23 cellular contexts compared by ENCODE assay signal in the genomic region with DNA sequence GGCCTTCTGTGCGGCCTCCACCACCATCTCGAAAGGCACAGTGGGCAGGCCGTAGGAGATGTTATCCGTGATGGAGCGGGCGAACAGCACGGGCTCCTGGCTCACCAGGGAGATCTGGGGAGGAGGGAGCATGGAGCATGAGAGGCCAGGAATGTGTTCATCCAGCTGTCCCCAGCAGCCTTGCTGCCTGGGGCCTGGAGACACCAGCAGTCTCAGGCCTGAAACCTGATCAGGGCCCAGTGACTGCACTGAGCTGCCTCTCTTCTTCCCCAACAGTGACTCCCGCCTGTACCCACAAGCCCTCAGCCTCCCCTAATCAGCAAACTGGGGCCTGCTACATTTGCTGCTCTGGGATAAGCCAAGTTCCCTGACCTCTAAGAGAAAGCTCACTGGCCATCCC. TPM values are rescaled to one million over a fixed set of nuclear protein-coding genes. Genes with fewer than 3 reads are reported as not detected.
DNase-seq lines count a peak whose midpoint lies in the region; ATAC-seq, FAIRE-seq and TF ChIP-seq lines count a peak whose summit lies in the region.
"Had no signal": no experiment of that assay in that cellular context is flagged by ENCODE, and none has a peak within 500 bp of the region (broad histone marks: within the 10 kb centered on the region; RNA-seq: fewer than 3 reads in every experiment).

No MANE protein-coding gene starts in this region.

- peak overlapping the region; percentile 19 for H3K9ac ChIP-seq in HUES6 (ENCODE audit: low read length)
- no peak overlapping the region for H3K9ac ChIP-seq in GM12878 (ENCODE audit: control insufficient read depth, insufficient read depth, low read length)

- H3K27ac Mint-ChIP-seq in neural crest cell (ENCODE audit: unreplicated experiment), result peak overlapping the region; percentile 90
- H3K27ac Mint-ChIP-seq: activated CD8-positive, alpha-beta memory T cell treated with anti-CD3 and anti-CD28 coated beads, Interleukin-2, amount 10 ng/mL, durations not matched to agents 7 days and 5 days; activated naive CD4-positive, alpha-beta T cell treated with anti-CD3 and anti-CD28 coated beads, Interleukin-2, amount 10 ng/mL, durations not matched to agents 7 days and 5 days had no signal

- no peaks in the 10 kb centered on the region for H4K20me1 ChIP-seq in GM12878 (ENCODE audit: control insufficient read depth, insufficient read depth)

- CTCF ChIA-PET in GM12878 (lab: Yijun Ruan, JAX), result interaction anchor here (0.6 to 1.4 kb wide), 4 partner anchors 11 to 505 kb away, joined by 3 to 5 read pairs (median 4); no protein-coding TSS in a partner anchor

- POLR2A ChIA-PET in GM12878 (lab: Charles Lee), result interaction anchor here (0.6 to 1.0 kb wide), 2 partner anchors 43 to 125 kb away, joined by 3 read pairs; no protein-coding TSS in a partner anchor

- H3K9me3 ChIP-seq in HUES6 (ENCODE audit: control insufficient read depth, insufficient read depth, low read depth, low read length), result no peaks in the 10 kb centered on the region
- no peaks in the 10 kb centered on the region for H3K9me3 ChIP-seq in GM12878 (replicated peaks; ENCODE audit: control insufficient read depth, insufficient read depth, low read length)
- H3K9me3 ChIP-seq: ascending aorta, thoracic aorta had no signal

- TF ChIP-seq EP300 in GM12878 (IDR thresholded peaks at IDR 0.05; ENCODE audit: borderline replicate concordance in 1 of 2, control insufficient read depth in 1 of 2, low read depth in 2 of 2, low read length in 2 of 2), result no peak

- no peaks in the 10 kb centered on the region for H3K27me3 ChIP-seq in HUES6 (ENCODE audit: control insufficient read depth, insufficient read depth, low read length)
- H3K27me3 ChIP-seq in GM12878 (replicated peaks in 1 of 2; ENCODE audit: control insufficient read depth in 2 of 2, insufficient read depth in 2 of 2, low read length in 1 of 2), result no peaks in the 10 kb centered on the region
- H3K27me3 ChIP-seq: ascending aorta had no signal

- no peak overlapping the region for H3K4me3 Mint-ChIP-seq in neural crest cell
- H3K4me3 Mint-ChIP-seq: activated CD8-positive, alpha-beta memory T cell treated with anti-CD3 and anti-CD28 coated beads, Interleukin-2, amount 10 ng/mL, durations not matched to agents 7 days and 5 days; activated naive CD4-positive, alpha-beta T cell treated with anti-CD3 and anti-CD28 coated beads, Interleukin-2, amount 10 ng/mL, durations not matched to agents 7 days and 5 days had no signal

- TF ChIP-seq POLR2A in GM12878 (IDR thresholded peaks at IDR 0.05; ENCODE audit: low read depth, low read length), result no peak

- no TSS peak for BruUV-seq in GM12878 (replicated peaks; lab: Mats Ljungman, UMichigan)

- FAIRE-seq in GM12878 (lab: Jason Lieb, UNC), result no peak
- FAIRE-seq: endothelial cell of umbilical vein had no signal

- DNase-seq in ELF-1 (ENCODE audit: low read depth, low spot score) (peak; percentile 85), GM12878 (ENCODE audit: low read depth, low spot score) (no peak), neural crest cell (ENCODE audit: low read depth, low spot score) (no peak), NCI-H2227 (lab: John Stamatoyannopoulos, UW; ENCODE audit: unreplicated experiment) (no peak)
- DNase-seq: activated CD4-positive, alpha-beta T cell treated with anti-CD3 and anti-CD28 coated beads, Interleukin-2, amount 50 U/mL, for 1 hour; activated CD8-positive, alpha-beta memory T cell treated with anti-CD3 and anti-CD28 coated beads, Interleukin-2, amount 10 ng/mL, durations not matched to agents 7 days and 5 days; activated naive CD4-positive, alpha-beta T cell treated with anti-CD3 and anti-CD28 coated beads, Interleukin-2, amount 10 ng/mL, durations not matched to agents 7 days and 5 days; caudate nucleus; dermis blood vessel endothelial cell; DMS79 treated with DMSO at 0.1 percent for 48 hours; NCI-H1694 treated with DMSO at 0.1 percent for 48 hours; NCI-H69; retina; stimulated activated CD4-positive, alpha-beta T cell treated with anti-CD3 and anti-CD28 coated beads, Interleukin-4, amount 100 ng/mL, for 1 hour; stimulated activated naive CD4-positive, alpha-beta T cell had no signal

- peak overlapping the region; percentile 55 for H2AFZ ChIP-seq in GM12878 (ENCODE audit: control insufficient read depth, low read depth, low read length)

- ATAC-seq in GM12878, result peak; percentile 43
- ATAC-seq in HG03159 (IDR thresholded peaks at IDR 0.05; ENCODE audit: unreplicated experiment), result no peak
- ATAC-seq in HG03460 (IDR thresholded peaks at IDR 0.05; ENCODE audit: unreplicated experiment), result no peak
- ATAC-seq in GM18517 (IDR thresholded peaks at IDR 0.05; ENCODE audit: unreplicated experiment), result no peak
- ATAC-seq: activated CD8-positive, alpha-beta memory T cell treated with anti-CD3 and anti-CD28 coated beads, Interleukin-2, amount 10 ng/mL, durations not matched to agents 7 days and 5 days had no signal

- no peak overlapping the region for H3K27ac ChIP-seq in HUES6 (ENCODE audit: low read depth, low read length)
- H3K27ac ChIP-seq in GM12878 (ENCODE audit: control insufficient read depth, insufficient read depth), result peak overlapping the region; percentile 71
- H3K27ac ChIP-seq: ascending aorta, thoracic aorta had no signal

- SMC1A ChIA-PET in GM12878 (lab: Charles Lee; ENCODE audit: uncharacterized antibody, unreplicated experiment), result interaction anchor here (0.7 to 1.5 kb wide), 6 partner anchors 9 to 55 kb away, joined by 3 to 5 read pairs (median 5); no protein-coding TSS in a partner anchor

- H3K36me3 Mint-ChIP-seq in neural crest cell (ENCODE audit: low read depth), result peaks cover 2% of the 10 kb centered on the region
- H3K36me3 Mint-ChIP-seq: activated CD8-positive, alpha-beta memory T cell treated with anti-CD3 and anti-CD28 coated beads, Interleukin-2, amount 10 ng/mL, durations not matched to agents 7 days and 5 days; activated naive CD4-positive, alpha-beta T cell treated with anti-CD3 and anti-CD28 coated beads, Interleukin-2, amount 10 ng/mL, durations not matched to agents 7 days and 5 days had no signal

- H3K4me3 ChIP-seq in HUES6 (ENCODE audit: low read depth, low read length), result no peak overlapping the region
- H3K4me3 ChIP-seq in GM12878, result no peak overlapping the region
- H3K4me3 ChIP-seq: ascending aorta, lung, thoracic aorta had no signal

- H3K79me2 ChIP-seq in GM12878 (ENCODE audit: control insufficient read depth, insufficient read depth, low read length), result no peaks in the 10 kb centered on the region

- intact Hi-C loops in GM12878 (cut with micrococcal nuclease; ENCODE audit: unreplicated experiment), result no loop called here

- H3K9me3 Mint-ChIP-seq in neural crest cell, result no peaks in the 10 kb centered on the region
- H3K9me3 Mint-ChIP-seq: activated naive CD4-positive, alpha-beta T cell treated with anti-CD3 and anti-CD28 coated beads, Interleukin-2, amount 10 ng/mL, durations not matched to agents 7 days and 5 days had no signal

- H3K36me3 ChIP-seq in HUES6 (ENCODE audit: control insufficient read depth, insufficient read depth, low read length), result no peaks in the 10 kb centered on the region
- no peaks in the 10 kb centered on the region for H3K36me3 ChIP-seq in GM12878 (ENCODE audit: control insufficient read depth in 2 of 2, insufficient read depth in 2 of 2, low read length in 1 of 2)
- H3K36me3 ChIP-seq: thoracic aorta had no signal

- H3K4me1 ChIP-seq in HUES6 (ENCODE audit: control insufficient read depth, insufficient read depth, low read length), result peaks cover 4% of the 10 kb centered on the region; the same call in 1 of the 2 replicates
- H3K4me1 ChIP-seq in GM12878 (ENCODE audit: control insufficient read depth, insufficient read depth, low read length), result peaks cover 44% of the 10 kb centered on the region
- H3K4me1 ChIP-seq: ascending aorta had no signal

- H3K27me3 Mint-ChIP-seq in neural crest cell (ENCODE audit: low read depth), result no peaks in the 10 kb centered on the region
- H3K27me3 Mint-ChIP-seq: activated CD8-positive, alpha-beta memory T cell treated with anti-CD3 and anti-CD28 coated beads, Interleukin-2, amount 10 ng/mL, durations not matched to agents 7 days and 5 days; activated naive CD4-positive, alpha-beta T cell treated with anti-CD3 and anti-CD28 coated beads, Interleukin-2, amount 10 ng/mL, durations not matched to agents 7 days and 5 days had no signal

- TF ChIP-seq CTCF in GM12878 (IDR thresholded peaks at IDR 0.05 in 2 of 3, conservative IDR thresholded peaks at IDR 0.05 in 1 of 3; ENCODE audit: control insufficient read depth in 2 of 3, extremely low read depth in 1 of 3, insufficient read depth in 1 of 3, low read depth in 3 of 3, low read length in 3 of 3), result no peak
- no peak for TF ChIP-seq CTCF in neural crest cell (conservative IDR thresholded peaks at IDR 0.05)

- WGBS in GM12878 (ENCODE audit: insufficient coverage, insufficient replicate concordance, low lambda C conversion rate, missing lambda C conversion rate), result 93% methylated on average over 8 of the region's 8 CpGs

- TF ChIP-seq RAD21 in GM12878 (IDR thresholded peaks at IDR 0.05; ENCODE audit: insufficient read depth, low read depth, low read length), result no peak

- peak overlapping the region; percentile 19; the same call in 1 of the 2 replicates for H3K4me2 ChIP-seq in GM12878 (ENCODE audit: control insufficient read depth, insufficient read depth)

- RAD21 ChIA-PET in GM12878 (lab: Charles Lee; ENCODE audit: unreplicated experiment), result interaction anchor here (1.0 to 1.6 kb wide), 3 partner anchors 11 to 64 kb away, joined by 3 to 7 read pairs (median 3); no protein-coding TSS in a partner anchor

- in situ Hi-C loops in GM12878 (cut with MboI), result no loop called here

- peaks cover 7% of the 10 kb centered on the region for H3K4me1 Mint-ChIP-seq in neural crest cell
- H3K4me1 Mint-ChIP-seq: activated CD8-positive, alpha-beta memory T cell treated with anti-CD3 and anti-CD28 coated beads, Interleukin-2, amount 10 ng/mL, durations not matched to agents 7 days and 5 days; activated naive CD4-positive, alpha-beta T cell treated with anti-CD3 and anti-CD28 coated beads, Interleukin-2, amount 10 ng/mL, durations not matched to agents 7 days and 5 days had no signal

RNA-seq across cellular contexts. Expression of a gene that starts 30.9 kb away (rescaled TPM):
- 6.3 and 9.0 TPM in 2 replicates for total RNA-seq in GM12878 (2013; cell fraction: nucleolus; rRNA removed)
- total RNA-seq in GM12878 (2014; rRNA removed) (4.0 and 4.1 TPM in 2 replicates), GM12878 (2014; rRNA removed; fragmentation: Illumina TruSeq; extraction: Trizol) (2.7 and 3.0 TPM in 2 replicates), GM12878 (2021) (3.7 and 4.9 TPM in 2 replicates), neural crest cell (14.2 and 16.3 TPM in 2 replicates)
- polyA plus RNA-seq in GM12878 (2011; ENCODE audit: low read depth), result 0.63 TPM
- polyA plus RNA-seq in GM12878 (2011; rRNA removed) (0.58 and 0.85 TPM in 2 replicates), GM12878 (2014; fragmentation: Illumina TruSeq; extraction: Trizol) (0.65 and 1.4 TPM in 2 replicates), GM12878 (2014; fragmentation: Nextera tagmentation; extraction: Ambion mirVana) (under 1 TPM; 0.37 to 0.43 TPM), GM12878 (2014; rRNA removed) (4.6 and 5.3 TPM in 2 replicates), GM12878 (2016; fragmentation: Nextera tagmentation; extraction: Ambion mirVana) (1 to 10 TPM; 3.2 to 4.3 TPM)
- polyA plus RNA-seq in GM12878 (2011; cell fraction: cytosol; rRNA removed), result 0.69 and 0.87 TPM in 2 replicates
- polyA plus RNA-seq in GM12878 (2011; cell fraction: nucleus; rRNA removed), result 2.0 and 2.6 TPM in 2 replicates
- 1.6 and 2.9 TPM in 2 replicates for polyA plus RNA-seq in GM12878 (2012)
- polyA minus RNA-seq in GM12878 (2011; rRNA and poly(A)+ RNA removed), result 2.5 and 3.1 TPM in 2 replicates
- 0.94 and 1.2 TPM in 2 replicates for polyA minus RNA-seq in GM12878 (2011; cell fraction: cytosol; rRNA and poly(A)+ RNA removed)
- polyA minus RNA-seq in GM12878 (2011; cell fraction: nucleus; rRNA and poly(A)+ RNA removed), result 1.9 and 3.5 TPM in 2 replicates

RNA-seq across cellular contexts. Expression of a gene that starts 39.4 kb away (rescaled TPM):
- total RNA-seq in GM12878 (2013; cell fraction: nucleolus; rRNA removed), result 54.9 and 58.5 TPM in 2 replicates
- total RNA-seq in GM12878 (2014; rRNA removed) (47.5 and 53.3 TPM in 2 replicates), GM12878 (2014; rRNA removed; fragmentation: Illumina TruSeq; extraction: Trizol) (22.3 and 26.5 TPM in 2 replicates), GM12878 (2021) (68.6 and 68.7 TPM in 2 replicates), neural crest cell (40.9 and 41.5 TPM in 2 replicates)
- 7.5 TPM for polyA plus RNA-seq in GM12878 (2011; ENCODE audit: low read depth)
- polyA plus RNA-seq in GM12878 (2011; rRNA removed) (11.7 and 13.0 TPM in 2 replicates), GM12878 (2014; fragmentation: Illumina TruSeq; extraction: Trizol) (20.1 and 29.5 TPM in 2 replicates), GM12878 (2014; fragmentation: Nextera tagmentation; extraction: Ambion mirVana) (1 to 10 TPM in 1 of 2 experiments, under 1 TPM in 1; 0.66 to 1.7 TPM), GM12878 (2014; rRNA removed) (54.0 and 63.8 TPM in 2 replicates), GM12878 (2016; fragmentation: Nextera tagmentation; extraction: Ambion mirVana) (10 to 100 TPM; 49.7 to 52.6 TPM)
- 22.7 and 26.9 TPM in 2 replicates for polyA plus RNA-seq in GM12878 (2011; cell fraction: cytosol; rRNA removed)
- polyA plus RNA-seq in GM12878 (2011; cell fraction: nucleus; rRNA removed), result 24.3 and 28.7 TPM in 2 replicates
- 18.5 and 21.4 TPM in 2 replicates for polyA plus RNA-seq in GM12878 (2012)
- 10.7 and 17.4 TPM in 2 replicates for polyA minus RNA-seq in GM12878 (2011; rRNA and poly(A)+ RNA removed)
- polyA minus RNA-seq in GM12878 (2011; cell fraction: cytosol; rRNA and poly(A)+ RNA removed), result 11.3 and 11.4 TPM in 2 replicates
- polyA minus RNA-seq in GM12878 (2011; cell fraction: nucleus; rRNA and poly(A)+ RNA removed), result 8.9 and 18.9 TPM in 2 replicates

RNA-seq across cellular contexts. Expression of a gene that starts 39.7 kb away (rescaled TPM):
- total RNA-seq in GM12878 (2013; cell fraction: nucleolus; rRNA removed), result 27.8 and 32.6 TPM in 2 replicates
- total RNA-seq in GM12878 (2014; rRNA removed) (14.3 and 16.9 TPM in 2 replicates), GM12878 (2014; rRNA removed; fragmentation: Illumina TruSeq; extraction: Trizol) (5.4 and 6.3 TPM in 2 replicates), GM12878 (2021) (18.7 and 21.8 TPM in 2 replicates), neural crest cell (17.2 and 18.1 TPM in 2 replicates)
- 3.8 TPM for polyA plus RNA-seq in GM12878 (2011; ENCODE audit: low read depth)
- polyA plus RNA-seq in GM12878 (2011; rRNA removed) (9.2 and 15.6 TPM in 2 replicates), GM12878 (2014; fragmentation: Illumina TruSeq; extraction: Trizol) (3.3 and 4.5 TPM in 2 replicates), GM12878 (2014; fragmentation: Nextera tagmentation; extraction: Ambion mirVana) (1 to 10 TPM in 1 of 2 experiments, under 1 TPM in 1; 0.93 to 1.8 TPM), GM12878 (2014; rRNA removed) (28.0 and 29.2 TPM in 2 replicates), GM12878 (2016; fragmentation: Nextera tagmentation; extraction: Ambion mirVana) (10 to 100 TPM; 27.3 to 28.6 TPM)
- 22.2 and 29.7 TPM in 2 replicates for polyA plus RNA-seq in GM12878 (2011; cell fraction: cytosol; rRNA removed)
- 133 TPM in 2 replicates for polyA plus RNA-seq in GM12878 (2011; cell fraction: nucleus; rRNA removed)
- 11.6 and 12.2 TPM in 2 replicates for polyA plus RNA-seq in GM12878 (2012)
- 12.7 and 19.0 TPM in 2 replicates for polyA minus RNA-seq in GM12878 (2011; rRNA and poly(A)+ RNA removed)
- polyA minus RNA-seq in GM12878 (2011; cell fraction: cytosol; rRNA and poly(A)+ RNA removed), result 4.3 and 8.1 TPM in 2 replicates
- polyA minus RNA-seq in GM12878 (2011; cell fraction: nucleus; rRNA and poly(A)+ RNA removed), result 25.4 and 30.1 TPM in 2 replicates

RNA-seq across cellular contexts. Expression of a gene that starts 45.2 kb away (rescaled TPM):
- 25.4 and 26.0 TPM in 2 replicates for total RNA-seq in GM12878 (2013; cell fraction: nucleolus; rRNA removed)
- total RNA-seq in GM12878 (2014; rRNA removed) (190 TPM in 2 replicates), GM12878 (2014; rRNA removed; fragmentation: Illumina TruSeq; extraction: Trizol) (174 and 188 TPM in 2 replicates), GM12878 (2021) (200 and 201 TPM in 2 replicates), neural crest cell (173 and 180 TPM in 2 replicates)
- polyA plus RNA-seq in GM12878 (2011; ENCODE audit: low read depth), result 52.4 TPM
- polyA plus RNA-seq in GM12878 (2011; rRNA removed) (106 and 137 TPM in 2 replicates), GM12878 (2014; fragmentation: Illumina TruSeq; extraction: Trizol) (53.4 and 144 TPM in 2 replicates), GM12878 (2014; fragmentation: Nextera tagmentation; extraction: Ambion mirVana) (10 to 100 TPM in 1 of 2 experiments, 1 to 10 TPM in 1; 2.5 to 14.1 TPM), GM12878 (2014; rRNA removed) (188 and 210 TPM in 2 replicates), GM12878 (2016; fragmentation: Nextera tagmentation; extraction: Ambion mirVana) (100 to 1,000 TPM; 319 to 320 TPM)
- 140 and 213 TPM in 2 replicates for polyA plus RNA-seq in GM12878 (2011; cell fraction: cytosol; rRNA removed)
- 267 and 296 TPM in 2 replicates for polyA plus RNA-seq in GM12878 (2011; cell fraction: nucleus; rRNA removed)
- 131 and 139 TPM in 2 replicates for polyA plus RNA-seq in GM12878 (2012)
- polyA minus RNA-seq in GM12878 (2011; rRNA and poly(A)+ RNA removed), result 32.8 and 49.1 TPM in 2 replicates
- polyA minus RNA-seq in GM12878 (2011; cell fraction: cytosol; rRNA and poly(A)+ RNA removed), result 21.2 and 37.3 TPM in 2 replicates
- 13.5 and 17.7 TPM in 2 replicates for polyA minus RNA-seq in GM12878 (2011; cell fraction: nucleus; rRNA and poly(A)+ RNA removed)
